8 cellular contexts compared by ENCODE assay signal in genomic region chr4:3368841-3369760, GRCh38.
DNase-seq lines count a peak whose midpoint lies in the region; ATAC-seq and TF ChIP-seq lines count a peak whose summit lies in the region.

No MANE protein-coding gene starts in this region.

- H3K14ac ChIP-seq in H9 (ENCODE audit: insufficient read depth, low read length) = no peak overlapping the region; the same call in 1 of the 2 replicates

- H3K4me1 Mint-ChIP-seq in H9 = peaks cover 44 to 55% of the 10 kb centered on the region in 2 experiments

- WGBS in H9 (ENCODE audit: extremely low coverage, insufficient read length, low lambda C conversion rate) = no CpG with 5 or more reads among the region's 20 CpGs
- WGBS in mesodermal cell (ENCODE audit: insufficient coverage in 2 of 2), 2 experiments = 83 to 84% methylated on average over 15 to 18 of the region's 20 CpGs

- H4K91ac ChIP-seq in H9 (ENCODE audit: insufficient read length, low read depth, low read length) = no peak overlapping the region

- peak overlapping the region; percentile 30 for H3K4me2 ChIP-seq in H9 (ENCODE audit: insufficient read depth, insufficient read length, low read length)

- no peak overlapping the region for H2BK12ac ChIP-seq in H9 (ENCODE audit: insufficient read length, low read depth, low read length)

- H4K5ac ChIP-seq in H9 (ENCODE audit: insufficient read length, low read depth, low read length) = no peak overlapping the region

- H3K23me2 ChIP-seq in H9 (ENCODE audit: insufficient read length, low read depth, low read length, poor library complexity, severe bottlenecking) = peaks cover 3% of the 10 kb centered on the region

- H2BK15ac ChIP-seq in H9 (ENCODE audit: low read depth, low read length) = no peak overlapping the region

- DNase-seq in AG08396 (ENCODE audit: low spot score) = peak; percentile 28
- DNase-seq in H9 = no peak
- DNase-seq in adipocyte (ENCODE audit: low read depth) = peak; percentile 1
- no peak for DNase-seq in left colon
- DNase-seq in H4 (ENCODE audit: low spot score) = no peak
- DNase-seq in amniotic stem cell (lab: John Stamatoyannopoulos, UW) = no peak
- DNase-seq in COLO668 (lab: John Stamatoyannopoulos, UW; ENCODE audit: unreplicated experiment) = no peak

- H3K36me3 ChIP-seq in adipocyte (ENCODE audit: control insufficient read depth, insufficient read depth, low read length, severe bottlenecking) (no peaks in the 10 kb centered on the region), mesodermal cell (ENCODE audit: control insufficient read depth, insufficient read depth, low read length) (no peaks in the 10 kb centered on the region)

- H3K9me3 Mint-ChIP-seq in H9 = 0 out of 5 replicates have a peak, but pooled peaks cover 0 to 4% of the 10 kb centered on the region in 2 experiments

- H3K9me3 ChIP-seq in H9 (ENCODE audit: control insufficient read depth, low read depth, low read length) (no peaks in the 10 kb centered on the region), adipocyte (ENCODE audit: control insufficient read depth, low read length) (no peaks in the 10 kb centered on the region), mesodermal cell (ENCODE audit: control insufficient read depth, low read length) (no peaks in the 10 kb centered on the region)

- H2AFZ ChIP-seq in H9 (ENCODE audit: low read length) = no peak overlapping the region

- H4K20me1 ChIP-seq in H9 (ENCODE audit: control insufficient read depth, insufficient read depth, insufficient read length) = no peaks in the 10 kb centered on the region

- no peak overlapping the region for H4K8ac ChIP-seq in H9 (replicated peaks; ENCODE audit: insufficient read length, low read depth, low read length)

- no peak overlapping the region for H2BK5ac ChIP-seq in H9 (ENCODE audit: insufficient read length, low read length)

- H3K23ac ChIP-seq in H9 (ENCODE audit: insufficient read length, low read depth, low read length) = no peak overlapping the region

- peaks cover 17% of the 10 kb centered on the region for H3K27me3 Mint-ChIP-seq in H9 (ENCODE audit: low read depth)

- H3K79me1 ChIP-seq in H9 (ENCODE audit: insufficient read depth, low read depth, low read length, poor library complexity, severe bottlenecking) = no peaks in the 10 kb centered on the region

- H3K4me1 ChIP-seq in H9 (ENCODE audit: insufficient read depth, low read length) (peaks cover 8% of the 10 kb centered on the region; the same call in 1 of the 2 replicates), adipocyte (ENCODE audit: control insufficient read depth, insufficient read depth, low read length) (peaks cover 24% of the 10 kb centered on the region), mesodermal cell (ENCODE audit: control insufficient read depth, insufficient read depth, low read length, poor library complexity, severe bottlenecking) (peaks cover 31% of the 10 kb centered on the region)

- H3K9ac ChIP-seq in H9 (ENCODE audit: extremely low read depth, insufficient read length, low read length) (no peak overlapping the region), adipocyte (ENCODE audit: low read length) (no peak overlapping the region)

- no peak overlapping the region for H3K18ac ChIP-seq in H9 (ENCODE audit: insufficient read length, low read depth, low read length)

- no peak overlapping the region for H2BK20ac ChIP-seq in H9 (ENCODE audit: low read depth, low read length, poor library complexity, severe bottlenecking)

- H3K4me3 Mint-ChIP-seq in H9 = peak overlapping the region; percentile 39 to 72

- H3K27me3 ChIP-seq in H9 (ENCODE audit: insufficient read depth, low read length) (no peaks in the 10 kb centered on the region; the same call in 1 of the 2 replicates), adipocyte (replicated peaks; ENCODE audit: control insufficient read depth, insufficient read depth, low read length) (no peaks in the 10 kb centered on the region)

- intact Hi-C loops in left colon (cut with DNase I, micrococcal nuclease) = no loop called here

- H2AK5ac ChIP-seq in H9 (ENCODE audit: insufficient read length, low read length) = no peak overlapping the region

- no peak for TF ChIP-seq CTCF in H9 (conservative IDR thresholded peaks at IDR 0.05)

- peak overlapping the region in 1 of 3 experiments; percentile 59; a peak in 2 of 7 replicates for H3K27ac Mint-ChIP-seq in H9

- no peak for ATAC-seq in left colon

- H3K79me2 ChIP-seq in H9 (ENCODE audit: insufficient read depth, low read length) = no peaks in the 10 kb centered on the region

- H3K4me3 ChIP-seq in adipocyte (ENCODE audit: low read length) = peak overlapping the region; percentile 76
- H3K4me3 ChIP-seq in mesodermal cell (ENCODE audit: extremely low read depth, insufficient read depth, low read length, poor library complexity, severe bottlenecking) = no peak overlapping the region

- H3K56ac ChIP-seq in H9 (ENCODE audit: insufficient read length, low read depth, low read length) = no peak overlapping the region

- no peak overlapping the region for H3T11ph ChIP-seq in H9 (ENCODE audit: low read length)

- no peak overlapping the region for H3K4ac ChIP-seq in H9 (ENCODE audit: low read depth, low read length)

- no peak overlapping the region for H3K27ac ChIP-seq in H9 (ENCODE audit: insufficient read length, low read depth, low read length)
- peak overlapping the region; percentile 8 for H3K27ac ChIP-seq in mesodermal cell (ENCODE audit: low read depth, low read length, severe bottlenecking)

- H3K36me3 Mint-ChIP-seq in H9 (ENCODE audit: insufficient read depth in 1 of 3, low read depth in 3 of 3) = peaks cover 0 to 2% (median 0%) of the 10 kb centered on the region in 3 experiments; a peak in 3 of 7 replicates

- no peak overlapping the region for H2BK120ac ChIP-seq in H9 (ENCODE audit: low read depth, low read length, poor library complexity, severe bottlenecking)

Comparison
In these comparisons a context has a peak if more than half of its experiments do, and no peak if none do; other contexts are left out.
1. DNase-seq: peak in AG08396 (single experiment) and adipocyte (single experiment); none in H9 (single experiment), left colon (0 of 2), H4 (single experiment), amniotic stem cell (single experiment) and COLO668 (single experiment).